Comparison of ENCODE assay signal across 23 cellular contexts in the genomic region with DNA sequence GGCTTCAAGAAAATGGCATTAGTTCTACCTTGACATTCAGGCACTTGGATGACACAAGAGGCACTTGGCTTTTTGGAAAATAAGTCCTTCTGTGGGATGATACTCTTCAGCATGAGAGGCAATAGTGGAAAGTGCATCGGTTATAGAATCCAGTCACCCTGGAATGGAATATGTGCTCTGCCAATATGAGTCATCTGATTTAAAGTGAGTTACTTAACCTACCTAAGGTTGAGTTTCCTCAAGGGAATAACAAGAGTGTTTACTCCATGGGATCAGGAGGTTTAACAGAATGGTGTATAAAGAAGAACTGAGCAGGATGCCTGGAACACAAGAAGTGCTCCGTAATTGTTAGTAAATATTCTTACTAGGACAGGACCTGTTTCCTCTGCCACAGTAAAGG. TPM values are rescaled to one million over a fixed set of nuclear protein-coding genes. Genes with fewer than 3 reads are reported as not detected.
DNase-seq lines count a peak whose midpoint lies in the region; ATAC-seq, FAIRE-seq and TF ChIP-seq lines count a peak whose summit lies in the region.
"Had no signal": no experiment of that assay in that cellular context is flagged by ENCODE, and none has a peak within 500 bp of the region (broad histone marks: within the 10 kb centered on the region; RNA-seq: fewer than 3 reads in every experiment).

No MANE protein-coding gene starts in this region.

- peaks cover 34 to 67% of the 10 kb centered on the region in 2 donors for H3K4me1 Mint-ChIP-seq in stimulated activated naive B cell treated with anti-CD40 and anti-IgM and Interleukin-4, amounts not matched to agents 10 μg/mL and 1 μg/mL and 100 μg/mL, for 72 hours

- H3K9me3 ChIP-seq in Loucy (ENCODE audit: insufficient read depth, low read depth, low read length) (no peaks in the 10 kb centered on the region), PC-3 (ENCODE audit: low read length) (no peaks in the 10 kb centered on the region)

- H3K27ac Mint-ChIP-seq in stimulated activated naive B cell treated with anti-CD40 and anti-IgM and Interleukin-4, amounts not matched to agents 10 μg/mL and 1 μg/mL and 100 μg/mL, for 72 hours, result no peak overlapping the region
- H3K27ac Mint-ChIP-seq: HFFc6 had no signal

- CTCF ChIA-PET in PC-3 (lab: Charles Lee), result no interaction called here

- FAIRE-seq in frontal cortex (lab: Jason Lieb, UNC), result no peak
- FAIRE-seq: G401.6 had no signal

- 0 out of 2 replicates have a peak, but pooled peaks have one; percentile 29 for ATAC-seq in PC-3
- ATAC-seq in HG03565 (IDR thresholded peaks at IDR 0.05; ENCODE audit: unreplicated experiment), result no peak
- no peak for ATAC-seq in stimulated activated naive B cell treated with anti-CD40 and anti-IgM and Interleukin-4, amounts not matched to agents 10 μg/mL and 1 μg/mL and 100 μg/mL, for 72 hours (replicated peaks)
- ATAC-seq: GM23338 had no signal

- H3K36me3 ChIP-seq in Loucy (ENCODE audit: insufficient read depth, low read length), result no peaks in the 10 kb centered on the region
- no peaks in the 10 kb centered on the region for H3K36me3 ChIP-seq in PC-3 (ENCODE audit: low read depth, low read length)

- H3K27me3 Mint-ChIP-seq in stimulated activated naive B cell treated with anti-CD40 and anti-IgM and Interleukin-4, amounts not matched to agents 10 μg/mL and 1 μg/mL and 100 μg/mL, for 72 hours, result no peaks in the 10 kb centered on the region
- H3K27me3 Mint-ChIP-seq: CD4-positive, alpha-beta memory T cell had no signal

- H2AFZ ChIP-seq in Loucy (ENCODE audit: low read length) (no peak overlapping the region), PC-3 (ENCODE audit: low read length) (no peak overlapping the region)
- H2AFZ ChIP-seq: GM23338, PC-9 had no signal

- no peak overlapping the region for H3K27ac ChIP-seq in PC-3 (ENCODE audit: low read length)
- H3K27ac ChIP-seq: PC-9 had no signal

- H3K4me3 ChIP-seq in Loucy (ENCODE audit: low read length, poor library complexity, severe bottlenecking), result no peak overlapping the region
- no peak overlapping the region for H3K4me3 ChIP-seq in PC-3 (ENCODE audit: low read length)
- H3K4me3 ChIP-seq: GM23338, PC-9 had no signal

- H3F3A ChIP-seq in Loucy (ENCODE audit: low read depth) (no peaks in the 10 kb centered on the region), PC-3 (ENCODE audit: low read length, unreplicated experiment) (no peaks in the 10 kb centered on the region)

- no TSS peak for BruUV-seq in PC-3 (replicated peaks; lab: Mats Ljungman, UMichigan)

- no peaks in the 10 kb centered on the region for H3K9me3 Mint-ChIP-seq in stimulated activated naive B cell treated with anti-CD40 and anti-IgM and Interleukin-4, amounts not matched to agents 10 μg/mL and 1 μg/mL and 100 μg/mL, for 72 hours
- H3K9me3 Mint-ChIP-seq: CD4-positive, alpha-beta memory T cell; GM23338; H9; HFFc6 had no signal

- no peak overlapping the region for H3K4me3 Mint-ChIP-seq in stimulated activated naive B cell treated with anti-CD40 and anti-IgM and Interleukin-4, amounts not matched to agents 10 μg/mL and 1 μg/mL and 100 μg/mL, for 72 hours
- H3K4me3 Mint-ChIP-seq: GM23338, H9, HFFc6 had no signal

- H3K36me3 Mint-ChIP-seq in stimulated activated naive B cell treated with anti-CD40 and anti-IgM and Interleukin-4, amounts not matched to agents 10 μg/mL and 1 μg/mL and 100 μg/mL, for 72 hours, result peaks cover 32 to 43% of the 10 kb centered on the region in 2 donors

- peaks cover 49% of the 10 kb centered on the region for H3K4me1 ChIP-seq in Loucy (ENCODE audit: insufficient read depth, low read length, poor library complexity, severe bottlenecking)
- H3K4me1 ChIP-seq in PC-3 (ENCODE audit: insufficient read depth, low read length), result no peaks in the 10 kb centered on the region

- DNase-seq in PC-3, result peak; percentile 5
- DNase-seq in kidney tubule cell (ENCODE audit: low spot score), result peak; percentile 16
- DNase-seq in renal cortical epithelial cell (ENCODE audit: low read depth), result peak; percentile 49
- DNase-seq in frontal cortex (ENCODE audit: low spot score in 2 of 2), result no peak
- DNase-seq in stimulated activated naive B cell treated with anti-CD40 and anti-IgM and Interleukin-4, amounts not matched to agents 10 μg/mL and 1 μg/mL and 100 μg/mL, for 72 hours, result no peak
- DNase-seq: C1 segment of cervical spinal cord; CD4-positive, alpha-beta memory T cell; COR-L47; H9; HFFc6; KBM-7; NCI-H1048; NCI-H1694 treated with DMSO at 0.1 percent for 48 hours; NCI-H446; NCI-H524 treated with DMSO at 0.1 percent for 48 hours; NCI-H774; PC-9; Right ventricle myocardium superior; RPMI8226 had no signal

- H3K4me2 ChIP-seq in Loucy (ENCODE audit: low read depth, low read length, poor library complexity, severe bottlenecking) (peak overlapping the region; percentile 93), PC-3 (ENCODE audit: low read length) (no peak overlapping the region)
- H3K4me2 ChIP-seq: GM23338, PC-9 had no signal

- POLR2A ChIA-PET in PC-3 (lab: Charles Lee; ENCODE audit: unreplicated experiment), result no interaction called here

- peaks cover 100% of the 10 kb centered on the region for H3K79me2 ChIP-seq in Loucy (ENCODE audit: insufficient read depth, low read length)
- H3K79me2 ChIP-seq in PC-3 (ENCODE audit: low read length), result no peaks in the 10 kb centered on the region

- intact Hi-C loops in PC-3 (cut with micrococcal nuclease), result no loop called here

- H3K27me3 ChIP-seq in Loucy (ENCODE audit: insufficient read depth, low read length, poor library complexity, severe bottlenecking) (no peaks in the 10 kb centered on the region), PC-3 (ENCODE audit: low read length) (no peaks in the 10 kb centered on the region)

- H3K9ac ChIP-seq in Loucy (ENCODE audit: low read depth, low read length, poor library complexity, severe bottlenecking) (no peak overlapping the region), PC-3 (ENCODE audit: low read length) (no peak overlapping the region)

- TF ChIP-seq CTCF in Loucy (conservative IDR thresholded peaks at IDR 0.05; ENCODE audit: low read length) (no peak), PC-3 (conservative IDR thresholded peaks at IDR 0.05; ENCODE audit: low read depth, low read length) (no peak)

- H3K9me2 ChIP-seq in Loucy (replicated peaks; ENCODE audit: low read depth, low read length) (no peaks in the 10 kb centered on the region), PC-3 (replicated peaks; ENCODE audit: low read length) (no peaks in the 10 kb centered on the region)

- peaks cover 68% of the 10 kb centered on the region for H4K20me1 ChIP-seq in Loucy (ENCODE audit: insufficient read depth, low read length, poor library complexity, severe bottlenecking)
- no peaks in the 10 kb centered on the region for H4K20me1 ChIP-seq in PC-3 (ENCODE audit: low read length)

RNA-seq across cellular contexts. Expression of gene SLC39A8, which starts 10.7 kb away (rescaled TPM):
- total RNA-seq in PC-3 (2014; rRNA removed) (15.8 and 19.5 TPM in 2 replicates), renal cortical epithelial cell (23.7 and 58.5 TPM in 2 replicates), frontal cortex (6.5 TPM)

Comparison
In these comparisons a context has a peak if more than half of its experiments do, and no peak if none do; other contexts are left out.
1. DNase-seq: peak in PC-3 (single experiment), kidney tubule cell (single experiment) and renal cortical epithelial cell (single experiment); none in frontal cortex (0 of 2) and stimulated activated naive B cell treated with anti-CD40 and anti-IgM and Interleukin-4, amounts not matched to agents 10 μg/mL and 1 μg/mL and 100 μg/mL, for 72 hours (single experiment).